In genomic region chr22:35616043-35616442, GRCh38 we compare ENCODE assay signal across 21 cellular contexts. TPM values are rescaled to one million over a fixed set of nuclear protein-coding genes. Genes with fewer than 3 reads are reported as not detected.
DNase-seq lines count a peak whose midpoint lies in the region; ATAC-seq, FAIRE-seq and TF ChIP-seq lines count a peak whose summit lies in the region.
"Had no signal": no experiment of that assay in that cellular context is flagged by ENCODE, and none has a peak within 500 bp of the region (broad histone marks: within the 10 kb centered on the region; RNA-seq: fewer than 3 reads in every experiment).

No MANE protein-coding gene starts in this region.

- H3K4me2 ChIP-seq in Loucy (ENCODE audit: low read depth, low read length, poor library complexity, severe bottlenecking) (peak overlapping the region; percentile 76), astrocyte (ENCODE audit: low read length) (no peak overlapping the region)

- H3K9me2 ChIP-seq in Loucy (replicated peaks; ENCODE audit: low read depth, low read length): no peaks in the 10 kb centered on the region

- peaks cover 25% of the 10 kb centered on the region for H3K27me3 Mint-ChIP-seq in astrocyte (ENCODE audit: low read depth, unreplicated experiment)
- H3K27me3 Mint-ChIP-seq: CD4-positive, alpha-beta memory T cell had no signal

- H2AFZ ChIP-seq in Loucy (ENCODE audit: low read length): no peak overlapping the region
- H2AFZ ChIP-seq in astrocyte (ENCODE audit: low read depth, low read length): no peak overlapping the region

- H3K4me3 ChIP-seq in cardiac muscle cell (no peak overlapping the region), Loucy (ENCODE audit: low read length, poor library complexity, severe bottlenecking) (peak overlapping the region; percentile 53), astrocyte (ENCODE audit: insufficient read depth, low read depth, low read length) (no peak overlapping the region), psoas muscle (peak overlapping the region; percentile 71)
- H3K4me3 ChIP-seq: K562 had no signal

- H3K79me2 ChIP-seq in Loucy (ENCODE audit: insufficient read depth, low read length) (no peaks in the 10 kb centered on the region), astrocyte (ENCODE audit: insufficient read depth, low read length) (no peaks in the 10 kb centered on the region)

- H4K20me1 ChIP-seq in Loucy (ENCODE audit: insufficient read depth, low read length, poor library complexity, severe bottlenecking) (no peaks in the 10 kb centered on the region), astrocyte (ENCODE audit: insufficient read depth, low read length) (no peaks in the 10 kb centered on the region)

- no peaks in the 10 kb centered on the region for H3K36me3 Mint-ChIP-seq in astrocyte (ENCODE audit: low read depth, unreplicated experiment)
- H3K36me3 Mint-ChIP-seq: CD4-positive, alpha-beta memory T cell had no signal

- FAIRE-seq in astrocyte (lab: Jason Lieb, UNC): no peak
- FAIRE-seq: A204.1, GM12891, GM18507, K562 had no signal

- H3K9me3 ChIP-seq in cardiac muscle cell (ENCODE audit: low read depth) (no peaks in the 10 kb centered on the region), Loucy (ENCODE audit: insufficient read depth, low read depth, low read length) (no peaks in the 10 kb centered on the region), astrocyte (ENCODE audit: insufficient read depth, low read depth, low read length) (no peaks in the 10 kb centered on the region), psoas muscle (no peaks in the 10 kb centered on the region)
- H3K9me3 ChIP-seq: BE2C had no signal

- H3K9me3 Mint-ChIP-seq in astrocyte (ENCODE audit: unreplicated experiment): peaks cover 2% of the 10 kb centered on the region
- H3K9me3 Mint-ChIP-seq: CD4-positive, alpha-beta memory T cell had no signal

- ATAC-seq in left cardiac atrium (no peak), psoas muscle (no peak), HG02763 (IDR thresholded peaks at IDR 0.05; ENCODE audit: unreplicated experiment) (no peak)

- peaks cover 81% of the 10 kb centered on the region for H3K4me1 ChIP-seq in cardiac muscle cell (ENCODE audit: low read depth)
- peaks cover 76% of the 10 kb centered on the region for H3K4me1 ChIP-seq in Loucy (ENCODE audit: insufficient read depth, low read length, poor library complexity, severe bottlenecking)
- H3K4me1 ChIP-seq in astrocyte (ENCODE audit: insufficient read depth, low read length): no peaks in the 10 kb centered on the region
- peaks cover 43% of the 10 kb centered on the region for H3K4me1 ChIP-seq in psoas muscle

- peaks cover 15% of the 10 kb centered on the region for H3F3A ChIP-seq in Loucy (ENCODE audit: low read depth)

- no peak for TF ChIP-seq CTCF in cardiac muscle cell (IDR thresholded peaks at IDR 0.05; ENCODE audit: low read depth, low read length)
- no peak for TF ChIP-seq CTCF in Loucy (conservative IDR thresholded peaks at IDR 0.05; ENCODE audit: low read length)
- TF ChIP-seq CTCF in astrocyte (IDR thresholded peaks at IDR 0.05; ENCODE audit: insufficient read depth, low read depth, low read length): no peak
- TF ChIP-seq CTCF in psoas muscle (IDR thresholded peaks at IDR 0.05): no peak

- intact Hi-C loops in left cardiac atrium (cut with DNase I) (loop anchor here in 1 of 2 donors (10.0 kb wide), 1 partner anchor 59 kb away; no protein-coding TSS in a partner anchor), psoas muscle (cut with DNase I) (loop anchor here in 1 of 2 donors (10.0 kb wide), 1 partner anchor 261 kb away; no protein-coding TSS in a partner anchor)

- H3K27ac ChIP-seq in cardiac muscle cell (peak overlapping the region; percentile 95), astrocyte (ENCODE audit: low read depth, low read length) (no peak overlapping the region), psoas muscle (peak overlapping the region; percentile 93)

- 26 to 34% (median 26%) methylated on average over 7 of the region's 7 CpGs for WGBS in psoas muscle, 3 donors

- H3K27me3 ChIP-seq in cardiac muscle cell: no peaks in the 10 kb centered on the region
- no peaks in the 10 kb centered on the region for H3K27me3 ChIP-seq in Loucy (ENCODE audit: insufficient read depth, low read length, poor library complexity, severe bottlenecking)
- peaks cover 10% of the 10 kb centered on the region for H3K27me3 ChIP-seq in astrocyte (ENCODE audit: insufficient read depth, low read length)
- no peaks in the 10 kb centered on the region for H3K27me3 ChIP-seq in psoas muscle (ENCODE audit: insufficient read depth in 3 of 3, low read length in 2 of 3)
- H3K27me3 ChIP-seq: BE2C had no signal

- H3K9ac ChIP-seq in Loucy (ENCODE audit: low read depth, low read length, poor library complexity, severe bottlenecking) (peak overlapping the region; percentile 51), astrocyte (ENCODE audit: low read length) (no peak overlapping the region)

- DNase-seq in cardiac muscle cell (ENCODE audit: low read depth in 1 of 2, low spot score in 1 of 2) (no peak), left cardiac atrium (no peak), astrocyte (ENCODE audit: low read depth) (no peak), psoas muscle (no peak), glomerular visceral epithelial cell (ENCODE audit: extremely low spot score) (no peak)
- DNase-seq in activated CD4-positive, CD25-positive, alpha-beta regulatory T cell (lab: John Stamatoyannopoulos, UW): no peak
- DNase-seq: BE2C; CD4-positive, alpha-beta memory T cell; GOT3; MV-4-11; NCI-H187; NCI-H2227 treated with DMSO at 0.1 percent for 48 hours; NCI-H510A treated with DMSO at 0.1 percent for 48 hours; NCI-H774 had no signal

- H3K4me3 Mint-ChIP-seq in astrocyte (ENCODE audit: unreplicated experiment): no peak overlapping the region

- no peaks in the 10 kb centered on the region for H3K36me3 ChIP-seq in cardiac muscle cell
- no peaks in the 10 kb centered on the region for H3K36me3 ChIP-seq in Loucy (ENCODE audit: insufficient read depth, low read length)
- no peaks in the 10 kb centered on the region for H3K36me3 ChIP-seq in astrocyte (ENCODE audit: insufficient read depth, low read length)
- peaks cover 0 to 15% of the 10 kb centered on the region in 2 donors for H3K36me3 ChIP-seq in psoas muscle (ENCODE audit: insufficient read depth in 1 of 2, low read depth in 1 of 2)
- H3K36me3 ChIP-seq: BE2C had no signal

- no peaks in the 10 kb centered on the region for H3K4me1 Mint-ChIP-seq in astrocyte (ENCODE audit: low read depth, unreplicated experiment)

- H3K27ac Mint-ChIP-seq in astrocyte (ENCODE audit: unreplicated experiment): peak overlapping the region; percentile 49

RNA-seq across cellular contexts. Expression of gene MB, which starts 1.1 kb away (rescaled TPM):
- 952 and 1,065 TPM in 2 replicates for total RNA-seq in cardiac muscle cell
- polyA plus RNA-seq in cardiac muscle cell: 829 and 1,030 TPM in 2 replicates
- total RNA-seq in left cardiac atrium: 1,000 to 10,000 TPM; 7,141 to 7,312 TPM
- total RNA-seq in astrocyte: not detected in 2 replicates
- 1,000 to 10,000 TPM; 6,836 to 9,981 (median 8,612) TPM for total RNA-seq in psoas muscle
- over 10,000 TPM in 2 of 3 donors, 1,000 to 10,000 TPM in 1; 9,385 to 12,606 (median 10,019) TPM for polyA plus RNA-seq in psoas muscle
- total RNA-seq: CD4-positive, alpha-beta memory T cell; K562; SK-MEL-5 had no signal
- polyA plus RNA-seq: CD4-positive, alpha-beta memory T cell; K562 had no signal

RNA-seq across cellular contexts. Expression of gene APOL6, which starts 32.2 kb away (rescaled TPM):
- total RNA-seq in cardiac muscle cell (not detected in 2 replicates), left cardiac atrium (10 to 100 TPM; 20.6 to 23.0 TPM), astrocyte (5.9 and 7.6 TPM in 2 replicates), psoas muscle (1 to 10 TPM; 1.8 to 9.5 (median 6.1) TPM)
- polyA plus RNA-seq in cardiac muscle cell (0.07 TPM in 1 of 2 replicates, not detected in the other), psoas muscle (1 to 10 TPM in 2 of 3 donors, under 1 TPM in 1; 0.87 to 2.4 (median 1.0) TPM)

Comparison
In these comparisons a context has a peak if more than half of its experiments do, and no peak if none do; other contexts are left out.
1. H3K4me3 ChIP-seq: peak in Loucy (single experiment) and psoas muscle (single experiment); none in cardiac muscle cell (single experiment) and astrocyte (single experiment).
2. RNA of gene MB, which starts 1.1 kb away (total RNA-seq): 6,836 to 9,981 TPM in psoas muscle, 7,141 to 7,312 TPM in left cardiac atrium and 952 to 1,065 TPM in cardiac muscle cell; not detected in astrocyte; every median in the first group is over 100 times any median in the second.